Comparison of ENCODE assay signal across 26 cellular contexts in genomic region chr4:73780243-73780642, GRCh38. TPM values are rescaled to one million over a fixed set of nuclear protein-coding genes. Genes with fewer than 3 reads are reported as not detected.
"Had no signal": no experiment of that assay in that cellular context is flagged by ENCODE, and none has a peak within 500 bp of the region (broad histone marks: within the 10 kb centered on the region; RNA-seq: fewer than 3 reads in every experiment).

No MANE protein-coding gene starts in this region.

- H3K36me3 ChIP-seq: heart right ventricle, left lung, lower lobe of right lung, neural progenitor cell, neutrophil, right atrium auricular region, spleen, tibial nerve, upper lobe of left lung, vagina had no signal

- H3K27ac ChIP-seq: heart right ventricle, hepatocyte, left lung, lower lobe of right lung, neural progenitor cell, neutrophil, right atrium auricular region, skin epidermis, spleen, tibial nerve, upper lobe of left lung, vagina had no signal

- H3K4me3 ChIP-seq: heart right ventricle, hepatocyte, left lung, lower lobe of right lung, neural progenitor cell, right atrium auricular region, skin epidermis, spleen, tibial nerve, upper lobe of left lung, vagina had no signal

- H3K9me3 ChIP-seq: heart right ventricle, left lung, lower lobe of right lung, neutrophil, right atrium auricular region, spleen, tibial nerve, upper lobe of left lung, vagina had no signal

- DNase-seq: heart right ventricle; kidney glomerular epithelial cell; left cardiac atrium; left lung; lower lobe of right lung; mammary epithelial cell; mesenchymal stem cell; naive B cell; natural killer cell; nephron progenitor cell; occipital lobe; spleen; stimulated activated CD4-positive, alpha-beta T cell treated with anti-CD3 and anti-CD28 coated beads, Interleukin-4, amount 100 ng/mL, for 24 hours; stimulated activated naive CD4-positive, alpha-beta T cell; substantia nigra; upper lobe of left lung had no signal

- H3K27me3 ChIP-seq: heart right ventricle, left lung, neural progenitor cell, neutrophil, right atrium auricular region, spleen, tibial nerve, upper lobe of left lung, vagina had no signal

- H3K4me1 ChIP-seq: neural progenitor cell had no signal

- ATAC-seq: heart right ventricle; left cardiac atrium; left lung; lower lobe of right lung; natural killer cell; sciatic nerve; stimulated activated effector memory CD8-positive, alpha-beta T cell treated with anti-CD3 and anti-CD28 coated beads, Interleukin-12 subunit alpha, Interleukin-12 subunit beta, amount 100 ng/mL, for 72 hours had no signal

RNA-seq across cellular contexts. Expression of gene CXCL6, which starts 56.2 kb away (rescaled TPM):
- total RNA-seq: natural killer cell had no signal
- polyA plus RNA-seq: urinary bladder had no signal
